8 cellular contexts compared by ENCODE assay signal in the genomic region with DNA sequence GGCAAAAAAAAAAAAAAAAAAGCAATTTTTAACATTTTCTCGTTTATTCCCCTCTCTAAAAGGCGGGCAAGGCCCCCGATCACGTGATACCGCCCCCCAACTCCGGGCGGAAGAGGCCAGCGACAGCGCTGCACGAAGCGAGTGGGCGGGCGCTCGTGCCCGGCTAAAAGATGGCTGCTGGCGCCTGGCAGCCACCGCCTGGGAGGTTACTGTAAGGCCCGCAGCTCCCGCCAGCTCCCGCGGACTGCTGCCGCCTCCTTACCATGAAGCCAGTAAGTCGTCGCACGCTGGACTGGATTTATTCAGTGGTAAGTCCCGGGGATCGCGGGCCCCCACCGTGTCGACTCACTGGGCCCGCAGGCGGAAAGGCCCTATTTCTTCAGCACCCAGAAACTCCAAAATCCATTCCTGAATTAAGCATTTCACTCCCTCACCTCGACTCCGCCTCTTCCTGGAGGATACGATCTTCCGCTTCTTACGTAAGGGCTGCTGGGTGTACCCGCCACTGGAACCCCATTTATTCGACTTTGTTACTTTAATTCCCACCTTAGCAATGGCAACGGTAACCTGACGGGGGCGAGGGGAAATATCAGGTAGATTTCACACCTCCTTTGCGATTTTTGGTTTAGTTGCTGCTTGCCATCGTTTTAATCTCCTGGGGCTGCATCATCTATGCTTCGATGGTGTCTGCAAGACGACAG. TPM values are rescaled to one million over a fixed set of nuclear protein-coding genes. Genes with fewer than 3 reads are reported as not detected.
A peak's percentile ranks its signal among the peaks of the same experiment; 100 is the strongest.
DNase-seq lines count a peak whose midpoint lies in the region; ATAC-seq and TF ChIP-seq lines count a peak whose summit lies in the region.

A gene with protein sequence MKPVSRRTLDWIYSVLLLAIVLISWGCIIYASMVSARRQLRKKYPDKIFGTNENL (plus strand): TSS at position 156 of the 701 bp plus-strand sequence. CDS start 108 bp downstream, at position 264.
A gene (minus strand): TSS at position 415 of the 701 bp plus-strand sequence. CDS start 150 bp downstream, at position 265.

- intact Hi-C loops in Panc1 (cut with micrococcal nuclease; ENCODE audit: unreplicated experiment) = no loop called here

- H3K4me3 Mint-ChIP-seq in activated T-cell treated with anti-CD3 and anti-CD28 coated beads, Interleukin-2, amount 50 U/mL, for 24 hours = peak within 1 kb of the TSS; percentile 94

- peak within 1 kb of the TSS; percentile 71 for H3K4me2 ChIP-seq in DND-41 (ENCODE audit: insufficient read depth, low read length)
- H3K4me2 ChIP-seq in KMS-11 = peak within 1 kb of the TSS; percentile 68

- POLR2A ChIA-PET in Panc1 (lab: Charles Lee) = interaction anchor here (0.6 to 1.0 kb wide), 4 partner anchors 22 to 842 kb away, joined by 4 to 14 read pairs (median 10); a partner anchor contains a TSS

- BruUV-seq in Panc1 (replicated peaks; lab: Mats Ljungman, UMichigan) = TSS peak; percentile 90

- H3K27me3 ChIP-seq in DND-41 (ENCODE audit: insufficient read depth, low read length, poor library complexity) = no peaks in the 10 kb centered on the region
- H3K27me3 ChIP-seq in KMS-11 (ENCODE audit: insufficient read depth, low read depth) = no peaks in the 10 kb centered on the region
- H3K27me3 ChIP-seq in Panc1 (ENCODE audit: control insufficient read depth, insufficient read depth, low read length) = no peaks in the 10 kb centered on the region
- H3K27me3 ChIP-seq in esophagus (ENCODE audit: control insufficient read depth in 1 of 2, insufficient read depth in 2 of 2, low read length in 2 of 2) = no peaks in the 10 kb centered on the region
- H3K27me3 ChIP-seq in muscle layer of duodenum (ENCODE audit: low read depth, low read length) = no peaks in the 10 kb centered on the region

- H3K9me3 ChIP-seq in DND-41 (ENCODE audit: insufficient read depth, low read length, severe bottlenecking) (no peaks in the 10 kb centered on the region), Panc1 (ENCODE audit: control insufficient read depth, insufficient read depth, low read depth, low read length) (no peaks in the 10 kb centered on the region), esophagus (ENCODE audit: control insufficient read depth in 2 of 2, insufficient read depth in 1 of 2, low read depth in 1 of 2, low read length in 1 of 2) (no peaks in the 10 kb centered on the region), muscle layer of duodenum (ENCODE audit: control insufficient read depth in 1 of 2, low read length in 2 of 2) (no peaks in the 10 kb centered on the region)

- H2AFZ ChIP-seq in DND-41 (ENCODE audit: low read depth, low read length) (peak within 1 kb of the TSS; percentile 89), KMS-11 (ENCODE audit: low read depth) (peak within 1 kb of the TSS; percentile 86)

- CTCF ChIA-PET in Panc1 (lab: Charles Lee) = interaction anchor here (0.5 to 2.0 kb wide), 4 partner anchors 20 to 848 kb away, joined by 3 to 4 read pairs (median 4); no protein-coding TSS in a partner anchor

- H3K36me3 ChIP-seq in DND-41 (ENCODE audit: insufficient read depth, low read length) (peaks cover 13% of the 10 kb centered on the region), KMS-11 (ENCODE audit: insufficient read depth) (no peaks in the 10 kb centered on the region), Panc1 (ENCODE audit: control insufficient read depth, insufficient read depth, low read length) (no peaks in the 10 kb centered on the region; the same call in 1 of the 2 replicates), esophagus (ENCODE audit: control insufficient read depth in 2 of 2, insufficient read depth in 2 of 2, low read length in 1 of 2) (no peaks in the 10 kb centered on the region), muscle layer of duodenum (ENCODE audit: control insufficient read depth in 1 of 2, insufficient read depth in 2 of 2, low read length in 2 of 2) (peaks cover 0 to 4% of the 10 kb centered on the region in 2 donors)

- no peaks in the 10 kb centered on the region for H3K27me3 Mint-ChIP-seq in activated T-cell treated with anti-CD3 and anti-CD28 coated beads, Interleukin-2, amount 50 U/mL, for 24 hours

- peaks cover 25% of the 10 kb centered on the region for H4K20me1 ChIP-seq in DND-41 (ENCODE audit: insufficient read depth, low read length)
- H4K20me1 ChIP-seq in KMS-11 (ENCODE audit: insufficient read depth) = 0 out of 2 replicates have a peak, but pooled peaks cover 2% of the 10 kb centered on the region

- H3K36me3 Mint-ChIP-seq in activated T-cell treated with anti-CD3 and anti-CD28 coated beads, Interleukin-2, amount 50 U/mL, for 24 hours (ENCODE audit: low read depth) = peaks cover 73% of the 10 kb centered on the region

- in situ Hi-C loops in Panc1 (cut with HindIII; ENCODE audit: low pct_unique_long_range_greater_than_20kb, low sequenced_read_pairs) = loop anchor here (25.0 kb wide), 1 partner anchor 410 kb away; no protein-coding TSS in a partner anchor

- TF ChIP-seq CTCF in DND-41 (IDR thresholded peaks at IDR 0.05; ENCODE audit: borderline replicate concordance, extremely low read depth, low read length, poor library complexity, severe bottlenecking) = peak; percentile 5
- no peak for TF ChIP-seq CTCF in KMS-11 (conservative IDR thresholded peaks at IDR 0.05; ENCODE audit: low read depth, low read length)
- no peak for TF ChIP-seq CTCF in Panc1 (IDR thresholded peaks at IDR 0.05)

- DNase-seq in DND-41 = peak; percentile 89
- DNase-seq in Panc1 (ENCODE audit: low read depth, low spot score) = peak; percentile 78
- peak; percentile 93 for DNase-seq in activated T-cell treated with anti-CD3 and anti-CD28 coated beads, Interleukin-2, amount 50 U/mL, for 24 hours
- DNase-seq in stimulated activated CD8-positive, alpha-beta memory T cell treated with anti-CD3 and anti-CD28 coated beads, Interleukin-7, amount 100 ng/mL, for 4 hours (ENCODE audit: low read depth in 2 of 2) = peak; percentile 80 to 88

- H3K4me1 ChIP-seq in DND-41 (ENCODE audit: insufficient read depth, low read length) (peaks cover 38% of the 10 kb centered on the region), KMS-11 (ENCODE audit: low read depth, poor library complexity, severe bottlenecking) (peaks cover 30% of the 10 kb centered on the region), Panc1 (ENCODE audit: control insufficient read depth, insufficient read depth, low read length) (peaks cover 16% of the 10 kb centered on the region), esophagus (ENCODE audit: control insufficient read depth in 2 of 2, insufficient read depth in 2 of 2, low read length in 1 of 2) (no peaks in the 10 kb centered on the region), muscle layer of duodenum (ENCODE audit: control insufficient read depth in 1 of 2, insufficient read depth in 2 of 2, low read length in 2 of 2) (peaks cover 0 to 23% of the 10 kb centered on the region in 2 donors)

- H3K4me3 ChIP-seq in DND-41 (ENCODE audit: low read depth in 1 of 2, low read length in 2 of 2) (peak within 1 kb of the TSS; percentile 68 to 83), KMS-11 (IDR thresholded peaks at IDR 0.05; ENCODE audit: insufficient read depth, low read depth, low read length) (no peak within 1 kb of the TSS), Panc1 (ENCODE audit: low read depth in 2 of 2, low read length in 2 of 2) (peak within 1 kb of the TSS; percentile 54 to 78), esophagus (ENCODE audit: low read depth in 1 of 2, low read length in 2 of 2) (peak within 1 kb of the TSS; percentile 83 to 99), muscle layer of duodenum (ENCODE audit: low read depth in 1 of 2, low read length in 2 of 2) (peak within 1 kb of the TSS; percentile 91 to 98)

- H3K79me2 ChIP-seq in DND-41 (ENCODE audit: insufficient read depth, low read length) (peaks cover 89% of the 10 kb centered on the region), KMS-11 (ENCODE audit: insufficient read depth, low read depth) (peaks cover 35% of the 10 kb centered on the region; the same call in 1 of the 2 replicates)

- H3K27ac ChIP-seq in DND-41 (ENCODE audit: low read length) (peak within 1 kb of the TSS; percentile 93), KMS-11 (peak within 1 kb of the TSS; percentile 80), Panc1 (ENCODE audit: low read length) (peak within 1 kb of the TSS; percentile 84), esophagus (ENCODE audit: low read depth in 2 of 2, low read length in 1 of 2) (peak within 1 kb of the TSS; percentile 97 to 100), muscle layer of duodenum (ENCODE audit: low read length) (peak within 1 kb of the TSS; percentile 99)

- ATAC-seq in DND-41 (ENCODE audit: insufficient read depth, low read depth) (peak; percentile 73), GM21786 (IDR thresholded peaks at IDR 0.05; ENCODE audit: unreplicated experiment) (peak; percentile 64), Panc1 (peak; percentile 92)

- 0% methylated on average over 46 of the region's 46 CpGs for WGBS in esophagus, 2 donors

- no peaks in the 10 kb centered on the region for H3K9me3 Mint-ChIP-seq in activated T-cell treated with anti-CD3 and anti-CD28 coated beads, Interleukin-2, amount 50 U/mL, for 24 hours

- H3K9ac ChIP-seq in DND-41 (ENCODE audit: low read depth, low read length) (peak within 1 kb of the TSS; percentile 89), KMS-11 (peak within 1 kb of the TSS; percentile 82)

- peaks cover 46% of the 10 kb centered on the region for H3K4me1 Mint-ChIP-seq in activated T-cell treated with anti-CD3 and anti-CD28 coated beads, Interleukin-2, amount 50 U/mL, for 24 hours (ENCODE audit: low read depth)

- peak within 1 kb of the TSS; percentile 99 for H3K27ac Mint-ChIP-seq in activated T-cell treated with anti-CD3 and anti-CD28 coated beads, Interleukin-2, amount 50 U/mL, for 24 hours

RNA-seq across cellular contexts. Expression of the first gene that starts in this region (rescaled TPM):
- total RNA-seq in Panc1 (2021; ENCODE audit: unreplicated experiment) = 14.3 TPM
- polyA plus RNA-seq in Panc1 (2012; ENCODE audit: insufficient read length) = 12.8 TPM
- 1 to 10 TPM; 4.4 to 5.4 TPM for polyA plus RNA-seq in esophagus

RNA-seq across cellular contexts. Expression of the second gene that starts in this region (rescaled TPM):
- 21.2 TPM for total RNA-seq in Panc1 (2021; ENCODE audit: unreplicated experiment)
- polyA plus RNA-seq in Panc1 (2012; ENCODE audit: insufficient read length) = 8.6 TPM
- 1 to 10 TPM; 5.7 to 6.5 TPM for polyA plus RNA-seq in esophagus
